ENCODE assay signal across 8 cellular contexts in genomic region chr19:16070366-16070990, GRCh38. TPM values are rescaled to one million over a fixed set of nuclear protein-coding genes. Genes with fewer than 3 reads are reported as not detected.
DNase-seq lines count a peak whose midpoint lies in the region; ATAC-seq, FAIRE-seq and TF ChIP-seq lines count a peak whose summit lies in the region.

No MANE protein-coding gene starts in this region.

- no peak overlapping the region for H3K4me3 ChIP-seq in A549
- H3K4me3 ChIP-seq in body of pancreas, result no peak overlapping the region
- H3K4me3 ChIP-seq in testis, result no peak overlapping the region

- H3K4me1 Mint-ChIP-seq in naive B cell, result peaks cover 23 to 32% (median 23%) of the 10 kb centered on the region in 3 donors

- POLR2A ChIA-PET in A549 (lab: Yijun Ruan, JAX), result no interaction called here

- H3K4me3 Mint-ChIP-seq in naive B cell, result peak overlapping the region in 3 of 8 donors; percentile 60 to 89 (median 79)

- WGBS in A549 (ENCODE audit: missing lambda C conversion rate), result 60% methylated on average over 1 of the region's 16 CpGs
- WGBS in body of pancreas, 2 donors, result 41 to 68% methylated on average over 15 to 16 of the region's 16 CpGs
- WGBS in testis, 2 donors, result 70 to 77% methylated on average over 13 to 16 of the region's 16 CpGs

- H3K27me3 Mint-ChIP-seq in naive B cell, result no peaks in the 10 kb centered on the region

- CTCF ChIA-PET in A549 (lab: Yijun Ruan, JAX), result interaction anchor here (0.9 to 6.9 kb wide), 5 partner anchors 8 to 115 kb away, joined by 3 to 36 read pairs (median 4); partner anchors contain the start of gene FAM32A

- peak overlapping the region; percentile 80 to 90 for H3K27ac ChIP-seq in A549
- H3K27ac ChIP-seq in body of pancreas, result peak overlapping the region in 2 of 4 donors; percentile 58
- peak overlapping the region; percentile 74 to 100 for H3K27ac ChIP-seq in testis

- DNase-seq in A549 (ENCODE audit: low read depth in 1 of 2, low spot score in 1 of 2), result peak; percentile 58 to 84
- peak; percentile 81 for DNase-seq in UCSD-AML1 (lab: John Stamatoyannopoulos, UW; ENCODE audit: unreplicated experiment)
- peak; percentile 37 to 74 (median 57) for DNase-seq in body of pancreas
- DNase-seq in naive B cell, result peak; percentile 94
- DNase-seq in testis, result no peak
- DNase-seq in dedifferentiated amniotic fluid mesenchymal stem cell (ENCODE audit: extremely low spot score), result no peak
- no peak for DNase-seq in NCI-H2107 (lab: John Stamatoyannopoulos, UW)

- H3K36me3 Mint-ChIP-seq in naive B cell, result no peaks in the 10 kb centered on the region

- TF ChIP-seq POLR2A in A549 (IDR thresholded peaks at IDR 0.05; ENCODE audit: low read length) (no peak), body of pancreas (IDR thresholded peaks at IDR 0.05) (no peak), testis (IDR thresholded peaks at IDR 0.05) (no peak)

- no peak overlapping the region for H3K27ac Mint-ChIP-seq in naive B cell

- H3K4me1 ChIP-seq in A549, result peaks cover 41% of the 10 kb centered on the region
- H3K4me1 ChIP-seq in body of pancreas, result peaks cover 6% of the 10 kb centered on the region
- peaks cover 36% of the 10 kb centered on the region for H3K4me1 ChIP-seq in testis

- TF ChIP-seq RAD21 in A549 (conservative IDR thresholded peaks at IDR 0.05 in 1 of 2, IDR thresholded peaks at IDR 0.05 in 1 of 2), result no peak

- no peaks in the 10 kb centered on the region for H3K9me3 Mint-ChIP-seq in naive B cell

- no peaks in the 10 kb centered on the region for H3K9me3 ChIP-seq in A549
- H3K9me3 ChIP-seq in body of pancreas, result no peaks in the 10 kb centered on the region
- H3K9me3 ChIP-seq in testis, result no peaks in the 10 kb centered on the region

- no peaks in the 10 kb centered on the region for H3K27me3 ChIP-seq in body of pancreas
- H3K27me3 ChIP-seq in testis, result no peaks in the 10 kb centered on the region

- intact Hi-C loops in body of pancreas (cut with DNase I), result no loop called here
- intact Hi-C loops in testis (cut with DNase I; ENCODE audit: low total_unique reads), result no loop called here

- TF ChIP-seq EP300 in A549 (IDR thresholded peaks at IDR 0.05), result no peak

- H3K36me3 ChIP-seq in body of pancreas (replicated peaks in 1 of 2; ENCODE audit: insufficient read depth in 1 of 2, low read depth in 2 of 2) (no peaks in the 10 kb centered on the region), testis (ENCODE audit: low read depth, missing control alignments) (no peaks in the 10 kb centered on the region)

- ATAC-seq in A549, result peak; percentile 69 to 71
- peak; percentile 67 for ATAC-seq in HG02759 (IDR thresholded peaks at IDR 0.05; ENCODE audit: unreplicated experiment)
- peak; percentile 29 for ATAC-seq in body of pancreas
- peak; percentile 94 to 96 for ATAC-seq in naive B cell (ENCODE audit: low read depth in 2 of 2)

- no peak for TF ChIP-seq CTCF in A549 (IDR thresholded peaks at IDR 0.05)
- TF ChIP-seq CTCF in body of pancreas (IDR thresholded peaks at IDR 0.05), result no peak
- no peak for TF ChIP-seq CTCF in testis (IDR thresholded peaks at IDR 0.05)

- no peak for FAIRE-seq in A549 (lab: Jason Lieb, UNC)

- H3K4me2 ChIP-seq in A549, result peak overlapping the region; percentile 63

TF ChIP-seq in A549, 52 proteins besides CTCF, POLR2A, EP300 and RAD21:
- TF ChIP-seq JUNB (IDR thresholded peaks at IDR 0.05), result no peak
- TF ChIP-seq MYC (IDR thresholded peaks at IDR 0.05; ENCODE audit: borderline replicate concordance, low read length), result no peak
- no peak for TF ChIP-seq ZSCAN20 (CRISPR knock-in tag; IDR thresholded peaks at IDR 0.05)
- TF ChIP-seq PHF8 (IDR thresholded peaks at IDR 0.05; ENCODE audit: borderline replicate concordance, low read depth), result no peak
- TF ChIP-seq FOSL2 (IDR thresholded peaks at IDR 0.05), result no peak
- TF ChIP-seq FOSL2 (CRISPR knock-in tag; IDR thresholded peaks at IDR 0.05), result no peak
- no peak for TF ChIP-seq ELK1 (IDR thresholded peaks at IDR 0.05; ENCODE audit: low read depth, low read length)
- TF ChIP-seq HOXB5 (CRISPR knock-in tag; IDR thresholded peaks at IDR 0.05), result no peak
- TF ChIP-seq NFE2L2 (conservative IDR thresholded peaks at IDR 0.05; ENCODE audit: low read length), result no peak
- TF ChIP-seq CEBPB (IDR thresholded peaks at IDR 0.05), result no peak
- no peak for TF ChIP-seq PBX3 (IDR thresholded peaks at IDR 0.05)
- TF ChIP-seq ZNF302 (CRISPR knock-in tag; IDR thresholded peaks at IDR 0.05), result no peak
- TF ChIP-seq JUN (IDR thresholded peaks at IDR 0.05), result no peak

RNA-seq across cellular contexts. Expression of gene TPM4, which starts 5.8 kb away (rescaled TPM):
- polyA plus RNA-seq in A549 (2011; rRNA removed) (474 and 777 TPM in 2 replicates), A549 (2017; fragmentation: RNase III; extraction: RNeasy Plus Mini Kit Qiagen cat#74134 plus additional on column Dnase treatment) (610 to 921 TPM (median 860 TPM) in 3 replicates), naive B cell (ENCODE audit: low read depth in 6 of 6) (10 to 100 TPM; 53.6 to 85.7 (median 76.7) TPM), testis (ENCODE audit: insufficient read depth, low read depth, low replicate concordance) (227 TPM)
- 359 and 388 TPM in 2 replicates for polyA plus RNA-seq in A549 (2012; cell fraction: cytosol; rRNA removed)
- 163 and 197 TPM in 2 replicates for polyA plus RNA-seq in A549 (2012; cell fraction: nucleus; rRNA removed)
- 186 and 201 TPM in 2 replicates for polyA minus RNA-seq in A549 (2011; rRNA and poly(A)+ RNA removed)
- total RNA-seq in body of pancreas (100 to 1,000 TPM; 162 to 171 TPM), testis (100 to 1,000 TPM; 212 to 271 TPM)

RNA-seq across cellular contexts. Expression of gene RAB8A, which starts 41.2 kb away (rescaled TPM):
- 69.4 and 91.4 TPM in 2 replicates for polyA plus RNA-seq in A549 (2011; rRNA removed)
- polyA plus RNA-seq in A549 (2012; cell fraction: cytosol; rRNA removed), result 55.9 and 57.1 TPM in 2 replicates
- polyA plus RNA-seq in A549 (2012; cell fraction: nucleus; rRNA removed), result 32.6 and 35.2 TPM in 2 replicates
- 89.2 to 101 TPM (median 90.1 TPM) in 3 replicates for polyA plus RNA-seq in A549 (2017; fragmentation: RNase III; extraction: RNeasy Plus Mini Kit Qiagen cat#74134 plus additional on column Dnase treatment)
- polyA minus RNA-seq in A549 (2011; rRNA and poly(A)+ RNA removed), result 99.1 and 130 TPM in 2 replicates
- 10 to 100 TPM; 15.5 to 32.2 TPM for total RNA-seq in body of pancreas
- polyA plus RNA-seq in naive B cell (ENCODE audit: low read depth in 6 of 6), result 100 to 1,000 TPM in 5 of 6 donors, 10 to 100 TPM in 1; 98.8 to 134 (median 112) TPM
- 10 to 100 TPM; 63.3 to 69.0 TPM for total RNA-seq in testis
- 45.9 TPM for polyA plus RNA-seq in testis (ENCODE audit: insufficient read depth, low read depth, low replicate concordance)

Comparison
In these comparisons a context has a peak if more than half of its experiments do, and no peak if none do; other contexts are left out.
1. ATAC-seq: peak in every context shown above with its lines; median percentile 95 in naive B cell; 70 in A549; 67 in HG02759; 29 in body of pancreas.
2. DNase-seq: peak in A549 (2 of 2), UCSD-AML1 (single experiment), body of pancreas (4 of 4) and naive B cell (single experiment); none in testis (single experiment), dedifferentiated amniotic fluid mesenchymal stem cell (single experiment) and NCI-H2107 (single experiment).